In the genomic region with DNA sequence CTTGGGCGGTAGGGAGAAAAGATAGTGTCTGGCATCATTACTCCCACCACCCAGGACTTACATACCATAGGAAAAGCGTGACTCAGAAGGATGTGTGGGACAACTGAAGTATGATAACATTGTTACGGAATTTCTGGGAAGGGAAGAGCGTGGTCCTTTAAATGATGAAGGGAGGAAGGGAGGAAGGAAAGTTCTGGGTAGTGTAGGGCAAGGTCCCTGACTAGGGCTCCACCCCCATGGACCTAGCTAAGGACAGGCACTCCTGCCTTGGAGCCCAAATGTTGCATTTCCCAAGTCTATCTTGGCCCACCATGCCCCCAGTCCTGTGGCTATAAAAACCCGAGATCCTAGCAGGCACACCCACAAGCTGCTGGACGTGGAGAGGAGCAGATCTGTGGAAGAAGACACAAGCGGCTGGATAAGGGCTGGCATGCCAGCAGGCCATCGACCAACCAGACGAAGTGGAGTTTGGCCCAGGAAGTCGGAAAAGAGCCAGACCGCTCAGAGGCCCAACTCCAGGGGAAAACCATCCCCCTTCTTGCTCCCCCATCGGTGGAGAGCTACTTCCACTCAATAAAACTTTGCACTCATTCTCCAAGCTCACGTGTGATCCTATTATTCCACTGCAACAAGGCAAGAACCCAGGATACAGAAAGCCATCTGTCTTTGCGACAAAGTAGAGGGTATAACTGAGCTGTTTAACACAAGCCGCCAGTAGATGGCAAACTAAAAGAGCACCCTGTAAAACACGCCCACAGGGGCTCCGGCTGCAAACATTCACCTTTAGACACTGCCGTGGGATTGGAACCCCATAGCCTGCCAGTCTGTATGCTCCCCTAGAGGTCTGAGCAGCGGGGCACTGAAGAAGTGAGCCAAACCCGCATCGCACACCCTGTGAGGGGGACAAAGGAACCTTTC, we compare ENCODE assay signal across 10 cellular contexts. TPM values are rescaled to one million over a fixed set of nuclear protein-coding genes. Genes with fewer than 3 reads are reported as not detected.
DNase-seq lines count a peak whose midpoint lies in the region; ATAC-seq, FAIRE-seq and TF ChIP-seq lines count a peak whose summit lies in the region.
"Had no signal": no experiment of that assay in that cellular context is flagged by ENCODE, and none has a peak within 500 bp of the region (broad histone marks: within the 10 kb centered on the region; RNA-seq: fewer than 3 reads in every experiment).

No MANE protein-coding gene starts in this region.

- no peaks in the 10 kb centered on the region for H3K4me1 ChIP-seq in adrenal gland (replicated peaks in 1 of 2)
- H3K4me1 ChIP-seq: Caco-2 had no signal

- H3K4me3 ChIP-seq in WERI-Rb-1 (ENCODE audit: low read depth, low read length), result no peak overlapping the region
- no peak overlapping the region for H3K4me3 ChIP-seq in adrenal gland

- TF ChIP-seq CTCF in WERI-Rb-1 (IDR thresholded peaks at IDR 0.05; ENCODE audit: low read depth, low read length) (0 out of 2 replicates have a peak, but pooled peaks have one; percentile 35), adrenal gland (IDR thresholded peaks at IDR 0.05) (no peak)

- H3K27ac ChIP-seq in WERI-Rb-1 (no peak overlapping the region), adrenal gland (no peak overlapping the region)

- H3K9me3 ChIP-seq in WERI-Rb-1 (ENCODE audit: severe bottlenecking) (no peaks in the 10 kb centered on the region), adrenal gland (replicated peaks in 1 of 3) (no peaks in the 10 kb centered on the region)
- H3K9me3 ChIP-seq: Caco-2 had no signal

- peak; percentile 60 for FAIRE-seq in HTR-8/SVneo (lab: Jason Lieb, UNC)

- intact Hi-C loops in left colon (cut with DNase I, micrococcal nuclease), result no loop called here
- intact Hi-C loops in adrenal gland (cut with DNase I), result no loop called here

- TF ChIP-seq POLR2A in adrenal gland (IDR thresholded peaks at IDR 0.05), result no peak

- H3K36me3 ChIP-seq in WERI-Rb-1, result no peaks in the 10 kb centered on the region
- no peaks in the 10 kb centered on the region for H3K36me3 ChIP-seq in adrenal gland (replicated peaks in 1 of 2)

- DNase-seq in EL, result peak; percentile 90
- DNase-seq in HTR-8/SVneo (ENCODE audit: insufficient read length, low spot score), result peak; percentile 36
- peak; percentile 30 for DNase-seq in WERI-Rb-1
- no peak for DNase-seq in left colon
- no peak for DNase-seq in NOMO-1 treated with DMSO at 0.1 percent for 48 hours (lab: John Stamatoyannopoulos, UW; ENCODE audit: unreplicated experiment)
- no peak for DNase-seq in NCI-H1048 (lab: John Stamatoyannopoulos, UW)
- DNase-seq in adrenal gland, result no peak
- DNase-seq in NCI-H2107 treated with DMSO at 0.1 percent for 48 hours (lab: John Stamatoyannopoulos, UW; ENCODE audit: unreplicated experiment), result no peak
- DNase-seq: activated naive CD8-positive, alpha-beta T cell treated with anti-CD3 and anti-CD28 coated beads, Interleukin-2, amount 10 ng/mL, durations not matched to agents 7 days and 5 days; Caco-2 had no signal

- peak; percentile 63 for ATAC-seq in left colon

- H3K27me3 ChIP-seq in WERI-Rb-1 (ENCODE audit: insufficient read depth, low read depth, severe bottlenecking), result no peaks in the 10 kb centered on the region
- no peaks in the 10 kb centered on the region for H3K27me3 ChIP-seq in adrenal gland

- 73 to 81% (median 79%) methylated on average over 19 to 21 of the region's 21 CpGs for WGBS in adrenal gland, 4 donors

RNA-seq across cellular contexts. Expression of a gene that starts 23.0 kb away (rescaled TPM):
- total RNA-seq in left colon (10 to 100 TPM; 63.8 to 75.8 TPM), adrenal gland (100 to 1,000 TPM in 2 of 8 donors, 10 to 100 TPM in 5, 1 to 10 TPM in 1; 8.6 to 123 (median 77.1) TPM)
- 100 to 1,000 TPM in 1 of 3 donors, 1 to 10 TPM in 2; 8.7 to 118 (median 8.8) TPM for polyA plus RNA-seq in adrenal gland

RNA-seq across cellular contexts. Expression of a gene that starts 45.8 kb away (rescaled TPM):
- 10 to 100 TPM; 41.9 to 48.8 TPM for total RNA-seq in left colon
- 10 to 100 TPM; 12.2 to 21.1 (median 18.8) TPM for total RNA-seq in adrenal gland
- 1 to 10 TPM; 2.8 to 7.9 (median 4.4) TPM for polyA plus RNA-seq in adrenal gland

Comparison
In these comparisons a context has a peak if more than half of its experiments do, and no peak if none do; other contexts are left out.
1. DNase-seq: peak in EL (single experiment), HTR-8/SVneo (single experiment) and WERI-Rb-1 (single experiment); none in left colon (0 of 2), NOMO-1 treated with DMSO at 0.1 percent for 48 hours (single experiment), NCI-H1048 (single experiment), adrenal gland (0 of 7) and NCI-H2107 treated with DMSO at 0.1 percent for 48 hours (single experiment).